ENCODE assay signal across 29 cellular contexts in genomic region chr15:39868396-39868795, GRCh38. TPM values are rescaled to one million over a fixed set of nuclear protein-coding genes. Genes with fewer than 3 reads are reported as not detected.
"Had no signal": no experiment of that assay in that cellular context is flagged by ENCODE, and none has a peak within 500 bp of the region (broad histone marks: within the 10 kb centered on the region; RNA-seq: fewer than 3 reads in every experiment).

No MANE protein-coding gene starts in this region.

- H3K4me3 Mint-ChIP-seq: naive thymus-derived CD4-positive, alpha-beta T cell; natural killer cell; nephron progenitor cell; neural crest cell; stimulated activated effector memory CD8-positive, alpha-beta T cell treated with anti-CD3 and anti-CD28 coated beads, Interleukin-12 subunit alpha, Interleukin-12 subunit beta, amount 100 ng/mL, for 72 hours; stimulated activated naive B cell treated with anti-CD40 and anti-IgM and Interleukin-4, amounts not matched to agents 10 μg/mL and 1 μg/mL and 100 μg/mL, for 72 hours; stimulated activated naive CD8-positive, alpha-beta T cell treated with anti-CD3 and anti-CD28 coated beads, Interleukin-15, Interleukin-2, amounts not matched to agents 100 ng/mL and 50 ng/mL, for 24 hours had no signal

- H3K4me1 ChIP-seq: pancreas, prostate gland, right lobe of liver, sigmoid colon, stomach, thyroid gland, upper lobe of left lung, vagina had no signal

- H3K27me3 ChIP-seq: neutrophil, pancreas, right lobe of liver, sigmoid colon, spleen, stomach, thyroid gland, tibial nerve, upper lobe of left lung, vagina had no signal

- H3K36me3 Mint-ChIP-seq: naive thymus-derived CD4-positive, alpha-beta T cell; natural killer cell; stimulated activated effector memory CD8-positive, alpha-beta T cell treated with anti-CD3 and anti-CD28 coated beads, Interleukin-12 subunit alpha, Interleukin-12 subunit beta, amount 100 ng/mL, for 72 hours; stimulated activated naive B cell treated with anti-CD40 and anti-IgM and Interleukin-4, amounts not matched to agents 10 μg/mL and 1 μg/mL and 100 μg/mL, for 72 hours had no signal

- DNase-seq: naive thymus-derived CD4-positive, alpha-beta T cell; natural killer cell; nephron progenitor cell; nucleus accumbens; pancreas; right cardiac atrium; right lobe of liver; sigmoid colon; spleen; stimulated activated CD4-positive, alpha-beta T cell treated with anti-CD3 and anti-CD28 coated beads, Interleukin-12 subunit alpha, Interleukin-12 subunit beta, amount 100 ng/mL, for 4 hours; stimulated activated CD4-positive, alpha-beta T cell treated with anti-CD3 and anti-CD28 coated beads, Interleukin-1b, Interleukin-23, amount 100 ng/mL, for 48 hours; stimulated activated CD4-positive, alpha-beta T cell treated with anti-CD3 and anti-CD28 coated beads, Interleukin-4, amount 100 ng/mL, for 1 hour; stimulated activated CD4-positive, alpha-beta T cell treated with anti-CD3 and anti-CD28 coated beads, Interleukin-4, amount 100 ng/mL, for 4 hours; stimulated activated naive B cell treated with anti-CD40 and anti-IgM and Interleukin-4, amounts not matched to agents 10 μg/mL and 1 μg/mL and 100 μg/mL, for 72 hours; stimulated activated naive CD4-positive, alpha-beta T cell treated with Interleukin-2 at 50 U/mL for 16 hours; stomach; thyroid gland; trophoblast cell; upper lobe of left lung had no signal

- H3K9me3 ChIP-seq: neutrophil, pancreas, prostate gland, right lobe of liver, sigmoid colon, spleen, stomach, thoracic aorta, thyroid gland, tibial nerve, upper lobe of left lung, vagina had no signal

- H3K4me1 Mint-ChIP-seq: naive thymus-derived CD4-positive, alpha-beta T cell; natural killer cell; stimulated activated effector memory CD8-positive, alpha-beta T cell treated with anti-CD3 and anti-CD28 coated beads, Interleukin-12 subunit alpha, Interleukin-12 subunit beta, amount 100 ng/mL, for 72 hours had no signal

- H3K27ac Mint-ChIP-seq: naive thymus-derived CD4-positive, alpha-beta T cell; natural killer cell; nephron progenitor cell; stimulated activated effector memory CD8-positive, alpha-beta T cell treated with anti-CD3 and anti-CD28 coated beads, Interleukin-12 subunit alpha, Interleukin-12 subunit beta, amount 100 ng/mL, for 72 hours; stimulated activated naive B cell treated with anti-CD40 and anti-IgM and Interleukin-4, amounts not matched to agents 10 μg/mL and 1 μg/mL and 100 μg/mL, for 72 hours; stimulated activated naive CD8-positive, alpha-beta T cell treated with anti-CD3 and anti-CD28 coated beads, Interleukin-15, Interleukin-2, amounts not matched to agents 100 ng/mL and 50 ng/mL, for 24 hours had no signal

- ATAC-seq: naive thymus-derived CD4-positive, alpha-beta T cell; natural killer cell; pancreas; right cardiac atrium; right lobe of liver; stimulated activated effector memory CD8-positive, alpha-beta T cell treated with anti-CD3 and anti-CD28 coated beads, Interleukin-12 subunit alpha, Interleukin-12 subunit beta, amount 100 ng/mL, for 72 hours; stimulated activated naive B cell treated with anti-CD40 and anti-IgM and Interleukin-4, amounts not matched to agents 10 μg/mL and 1 μg/mL and 100 μg/mL, for 72 hours had no signal

- H3K4me3 ChIP-seq: pancreas, prostate gland, right lobe of liver, sigmoid colon, skin epidermis, smooth muscle cell, spleen, stomach, thoracic aorta, thyroid gland, tibial nerve, upper lobe of left lung, vagina had no signal

- H3K27ac ChIP-seq: neutrophil, pancreas, prostate gland, right lobe of liver, sigmoid colon, skin epidermis, spleen, stomach, thoracic aorta, thyroid gland, tibial nerve, upper lobe of left lung, vagina had no signal

- H3K36me3 ChIP-seq: neutrophil, pancreas, prostate gland, right lobe of liver, sigmoid colon, spleen, stomach, thoracic aorta, thyroid gland, tibial nerve, upper lobe of left lung, vagina had no signal

- H3K4me2 ChIP-seq: smooth muscle cell had no signal

- H3K9me3 Mint-ChIP-seq: naive thymus-derived CD4-positive, alpha-beta T cell; natural killer cell; nephron progenitor cell; neural crest cell; stimulated activated effector memory CD8-positive, alpha-beta T cell treated with anti-CD3 and anti-CD28 coated beads, Interleukin-12 subunit alpha, Interleukin-12 subunit beta, amount 100 ng/mL, for 72 hours; stimulated activated naive B cell treated with anti-CD40 and anti-IgM and Interleukin-4, amounts not matched to agents 10 μg/mL and 1 μg/mL and 100 μg/mL, for 72 hours; stimulated activated naive CD8-positive, alpha-beta T cell treated with anti-CD3 and anti-CD28 coated beads, Interleukin-15, Interleukin-2, amounts not matched to agents 100 ng/mL and 50 ng/mL, for 24 hours had no signal

RNA-seq across cellular contexts. Expression of gene GPR176, which starts 51.7 kb away (rescaled TPM):
- polyA plus RNA-seq: naive thymus-derived CD4-positive, alpha-beta T cell had no signal
